Comparison of ENCODE assay signal across 19 cellular contexts in the genomic region with DNA sequence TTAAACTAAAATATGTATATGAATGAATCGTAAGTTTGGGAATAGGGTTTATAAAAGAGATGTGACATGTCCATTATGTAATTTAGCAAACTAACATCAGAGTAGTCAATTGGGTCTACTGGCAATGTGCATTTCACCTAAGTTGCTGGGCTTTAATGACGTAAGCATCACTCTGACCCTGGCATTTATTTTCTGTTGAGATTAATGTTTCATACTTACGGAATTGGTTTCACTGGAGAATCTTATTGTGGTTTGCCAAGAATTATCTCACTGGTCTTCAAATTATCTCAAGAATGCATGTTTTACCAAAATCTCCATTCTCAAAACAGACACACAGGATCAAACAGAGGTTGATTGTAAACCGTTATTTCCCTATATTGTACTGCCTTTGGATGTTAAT.
"Had no signal": no experiment of that assay in that cellular context is flagged by ENCODE, and none has a peak within 500 bp of the region (broad histone marks: within the 10 kb centered on the region; RNA-seq: fewer than 3 reads in every experiment).

No MANE protein-coding gene starts in this region.

- H3K4me3 Mint-ChIP-seq: activated T-cell treated with anti-CD3 and anti-CD28 coated beads, Interleukin-2, amount 50 U/mL, for 72 hours; mesothelial cell of epicardium; nephron progenitor cell had no signal

- H3K27me3 ChIP-seq: left lung, tibial artery had no signal

- H3K9me3 ChIP-seq: left lung, tibial artery had no signal

- DNase-seq: activated CD4-positive, alpha-beta T cell treated with anti-CD3 and anti-CD28 coated beads for 1 hour; activated gamma-delta T cell; activated T-cell treated with anti-CD3 and anti-CD28 coated beads, Interleukin-2, amount 50 U/mL, for 72 hours; amniotic stem cell; cortex of kidney; kidney; left lung; nephron progenitor cell; occipital lobe; posterior cingulate gyrus; stimulated activated CD4-positive, alpha-beta T cell treated with anti-CD3 and anti-CD28 coated beads, Interleukin-1b, Interleukin-23, amount 100 ng/mL, for 48 hours; stimulated activated CD8-positive, alpha-beta memory T cell treated with anti-CD3 and anti-CD28 coated beads, Interleukin-4, amount 100 ng/mL, for 48 hours; stimulated activated naive CD8-positive, alpha-beta T cell treated with anti-CD3 and anti-CD28 coated beads, Interleukin-15, Interleukin-2, amounts not matched to agents 100 U/mL and 50 U/mL, for 24 hours; substantia nigra; T1000; tibial artery had no signal

- H3K27ac ChIP-seq: left lung, tibial artery, VCaP had no signal

- H3K27ac Mint-ChIP-seq: activated naive CD4-positive, alpha-beta T cell treated with anti-CD3 and anti-CD28 coated beads, Interleukin-2, amount 50 U/mL, for 72 hours; activated T-cell treated with anti-CD3 and anti-CD28 coated beads, Interleukin-2, amount 50 U/mL, for 72 hours; mesothelial cell of epicardium; nephron progenitor cell had no signal

- H3K36me3 Mint-ChIP-seq: activated naive CD4-positive, alpha-beta T cell treated with anti-CD3 and anti-CD28 coated beads, Interleukin-2, amount 50 U/mL, for 72 hours; mesothelial cell of epicardium had no signal

- H3K36me3 ChIP-seq: left lung, tibial artery had no signal

- H3K9me3 Mint-ChIP-seq: activated naive CD4-positive, alpha-beta T cell treated with anti-CD3 and anti-CD28 coated beads, Interleukin-2, amount 50 U/mL, for 72 hours; activated T-cell treated with anti-CD3 and anti-CD28 coated beads, Interleukin-2, amount 50 U/mL, for 72 hours; mesothelial cell of epicardium; nephron progenitor cell had no signal

- H3K4me1 ChIP-seq: left lung, tibial artery had no signal

- H3K4me3 ChIP-seq: left lung, tibial artery had no signal
